In the genomic region with DNA sequence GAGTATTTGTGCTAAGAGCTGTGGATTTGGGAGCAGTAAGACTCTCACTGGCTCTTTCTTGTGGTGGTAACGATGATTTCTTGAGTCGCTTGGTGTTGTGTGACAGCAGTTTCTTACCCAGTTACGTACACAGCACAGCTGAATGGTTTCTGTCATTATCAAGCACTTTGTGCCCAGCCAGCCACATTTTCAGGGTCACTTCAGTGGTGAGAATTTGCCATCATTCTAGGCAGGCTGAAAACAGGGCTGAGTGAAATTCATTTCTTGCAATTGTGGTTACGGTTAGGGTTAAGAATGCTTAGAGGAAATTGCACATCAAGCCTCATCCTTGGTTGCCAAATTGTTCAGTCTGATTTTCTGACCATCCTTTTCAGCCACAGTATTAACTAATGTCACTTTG, we compare ENCODE assay signal across 18 cellular contexts.
"Had no signal": no experiment of that assay in that cellular context is flagged by ENCODE, and none has a peak within 500 bp of the region (broad histone marks: within the 10 kb centered on the region; RNA-seq: fewer than 3 reads in every experiment).

No MANE protein-coding gene starts in this region.

- H3K4me3 Mint-ChIP-seq: activated naive CD8-positive, alpha-beta T cell; central memory CD8-positive, alpha-beta T cell; naive B cell; stimulated activated effector memory CD8-positive, alpha-beta T cell treated with anti-CD3 and anti-CD28 coated beads, Interleukin-12 subunit alpha, Interleukin-12 subunit beta, amount 100 ng/mL, for 72 hours; stimulated activated naive CD8-positive, alpha-beta T cell treated with anti-CD3 and anti-CD28 coated beads, Interleukin-15, amount 100 ng/mL, for 72 hours; T-helper 17 cell; WTC11 had no signal

- H3K9me3 ChIP-seq: gastroesophageal sphincter, left lung, prostate gland, tibial artery had no signal

- H3K4me1 ChIP-seq: gastroesophageal sphincter, heart left ventricle, left lung, prostate gland, tibial artery had no signal

- H3K36me3 Mint-ChIP-seq: activated naive CD8-positive, alpha-beta T cell; naive B cell; stimulated activated effector memory CD8-positive, alpha-beta T cell treated with anti-CD3 and anti-CD28 coated beads, Interleukin-12 subunit alpha, Interleukin-12 subunit beta, amount 100 ng/mL, for 72 hours; WTC11 had no signal

- H3K9me3 Mint-ChIP-seq: central memory CD8-positive, alpha-beta T cell; stimulated activated naive CD8-positive, alpha-beta T cell treated with anti-CD3 and anti-CD28 coated beads, Interleukin-15, amount 100 ng/mL, for 72 hours had no signal

- H3K4me3 ChIP-seq: gastroesophageal sphincter, heart left ventricle, left lung, lung, prostate gland, tibial artery had no signal

- H3K27me3 Mint-ChIP-seq: central memory CD8-positive, alpha-beta T cell had no signal

- ATAC-seq: gastroesophageal sphincter; heart left ventricle; left lung; right cardiac atrium; stimulated activated effector memory CD8-positive, alpha-beta T cell treated with anti-CD3 and anti-CD28 coated beads, Interleukin-12 subunit alpha, Interleukin-12 subunit beta, amount 100 ng/mL, for 72 hours; stimulated activated naive CD8-positive, alpha-beta T cell treated with anti-CD3 and anti-CD28 coated beads, Interleukin-15, amount 100 ng/mL, for 72 hours; T-helper 17 cell; WTC11 had no signal

- DNase-seq: activated gamma-delta T cell treated with Interleukin-2 at 50 U/mL for 16 hours; activated T-cell treated with anti-CD3 and anti-CD28 coated beads, Interleukin-2, amount 50 U/mL, for 1 hour; heart left ventricle; left lung; naive B cell; right cardiac atrium; stimulated activated CD4-positive, alpha-beta T cell treated with anti-CD3 and anti-CD28 coated beads, Interleukin-2, amount 100 ng/mL, for 24 hours; stimulated activated naive CD8-positive, alpha-beta T cell treated with anti-CD3 and anti-CD28 coated beads, Interleukin-15, amount 100 ng/mL, for 72 hours; SW 1271; T-helper 17 cell; tibial artery had no signal

- H3K27me3 ChIP-seq: gastroesophageal sphincter, tibial artery had no signal

- H3K27ac Mint-ChIP-seq: activated naive CD8-positive, alpha-beta T cell; naive B cell; stimulated activated effector memory CD8-positive, alpha-beta T cell treated with anti-CD3 and anti-CD28 coated beads, Interleukin-12 subunit alpha, Interleukin-12 subunit beta, amount 100 ng/mL, for 72 hours; stimulated activated naive CD8-positive, alpha-beta T cell treated with anti-CD3 and anti-CD28 coated beads, Interleukin-15, amount 100 ng/mL, for 72 hours; T-helper 17 cell; WTC11 had no signal

- H3K27ac ChIP-seq: gastroesophageal sphincter, heart left ventricle, left lung, prostate gland, tibial artery had no signal

- H3K36me3 ChIP-seq: gastroesophageal sphincter, heart left ventricle, left lung, prostate gland, tibial artery had no signal

- H3K4me1 Mint-ChIP-seq: central memory CD8-positive, alpha-beta T cell; naive B cell; stimulated activated effector memory CD8-positive, alpha-beta T cell treated with anti-CD3 and anti-CD28 coated beads, Interleukin-12 subunit alpha, Interleukin-12 subunit beta, amount 100 ng/mL, for 72 hours; stimulated activated naive CD8-positive, alpha-beta T cell treated with anti-CD3 and anti-CD28 coated beads, Interleukin-15, amount 100 ng/mL, for 72 hours; T-helper 17 cell; WTC11 had no signal
